In genomic region chr22:45420011-45420410, GRCh38 we compare ENCODE assay signal across 23 cellular contexts. TPM values are rescaled to one million over a fixed set of nuclear protein-coding genes. Genes with fewer than 3 reads are reported as not detected.
A peak's percentile ranks its signal among the peaks of the same experiment; 100 is the strongest.
DNase-seq lines count a peak whose midpoint lies in the region; ATAC-seq, FAIRE-seq and TF ChIP-seq lines count a peak whose summit lies in the region.
"Had no signal": no experiment of that assay in that cellular context is flagged by ENCODE, and none has a peak within 500 bp of the region (broad histone marks: within the 10 kb centered on the region; RNA-seq: fewer than 3 reads in every experiment).

No MANE protein-coding gene starts in this region.

- intact Hi-C loops in HepG2 (cut with micrococcal nuclease; ENCODE audit: unreplicated experiment) (no loop called here), right lobe of liver (cut with DNase I) (no loop called here)

- 17% methylated on average over 4 of the region's 4 CpGs for WGBS in HepG2 (ENCODE audit: low lambda C conversion rate)
- WGBS in right lobe of liver (ENCODE audit: insufficient coverage, low coverage, low lambda C conversion rate, missing lambda C conversion rate), result 68% methylated on average over 3 of the region's 4 CpGs

- H3K27ac ChIP-seq in HepG2 (ENCODE audit: extremely low read length, insufficient read depth, low read length), result no peak overlapping the region
- H3K27ac ChIP-seq in right lobe of liver, result no peak overlapping the region
- H3K27ac ChIP-seq: 22Rv1, A549, C4-2B, GM23248 had no signal

- H3K36me3 ChIP-seq in HepG2 (replicated peaks in 1 of 2; ENCODE audit: control insufficient read depth in 1 of 2, insufficient read depth in 2 of 2, low read length in 2 of 2) (no peaks in the 10 kb centered on the region), right lobe of liver (no peaks in the 10 kb centered on the region)
- H3K36me3 ChIP-seq: HAP-1 had no signal

- in situ Hi-C loops in HepG2 (cut with HindIII; ENCODE audit: extremely low pct_ligation_motif_present, low pct_unique_long_range_greater_than_20kb), result no loop called here

- H3K27me3 Mint-ChIP-seq in activated CD8-positive, alpha-beta T cell treated with anti-CD3 and anti-CD28 coated beads, Interleukin-2, amount 10 ng/mL, durations not matched to agents 7 days and 5 days (ENCODE audit: low read depth), result no peaks in the 10 kb centered on the region
- H3K27me3 Mint-ChIP-seq in naive thymus-derived CD8-positive, alpha-beta T cell, result peaks cover 0 to 11% (median 0%) of the 10 kb centered on the region in 5 donors
- H3K27me3 Mint-ChIP-seq: CD4-positive, alpha-beta T cell had no signal

- POLR2A ChIA-PET in HepG2 (lab: Yijun Ruan, JAX), result no interaction called here
- POLR2A ChIA-PET in activated CD8-positive, alpha-beta T cell treated with anti-CD3 and anti-CD28 coated beads, Interleukin-2, amount 10 ng/mL, durations not matched to agents 7 days and 5 days (lab: Charles Lee), result interaction anchor here (0.6 kb wide), 1 partner anchor 451 kb away, joined by 4 read pairs; no protein-coding TSS in a partner anchor
- POLR2A ChIA-PET in naive thymus-derived CD8-positive, alpha-beta T cell (lab: Charles Lee), result interaction anchor here (1.1 kb wide), 1 partner anchor 110 kb away, joined by 3 read pairs; the partner anchor contains the start of gene FAM118A

- H3K27me3 ChIP-seq in HepG2 (ENCODE audit: control insufficient read depth in 1 of 2, insufficient read depth in 2 of 2, low read length in 2 of 2) (peaks cover 1 to 3% of the 10 kb centered on the region in 2 experiments; a peak in 2 of 5 replicates), right lobe of liver (no peaks in the 10 kb centered on the region)

- no peaks in the 10 kb centered on the region for H3K79me2 ChIP-seq in HepG2 (ENCODE audit: insufficient read depth, low read length)

- no peak for TF ChIP-seq CTCF in HepG2 (CRISPR knock-in tag; IDR thresholded peaks at IDR 0.05)
- TF ChIP-seq CTCF in right lobe of liver (IDR thresholded peaks at IDR 0.05), result no peak

- no peak for TF ChIP-seq RAD21 in HepG2 (CRISPR knock-in tag; IDR thresholded peaks at IDR 0.05)

- no peak overlapping the region for H3K27ac Mint-ChIP-seq in activated CD8-positive, alpha-beta T cell treated with anti-CD3 and anti-CD28 coated beads, Interleukin-2, amount 10 ng/mL, durations not matched to agents 7 days and 5 days
- peak overlapping the region in 1 of 10 donors; percentile 30 for H3K27ac Mint-ChIP-seq in naive thymus-derived CD8-positive, alpha-beta T cell
- H3K27ac Mint-ChIP-seq: CD4-positive, alpha-beta T cell had no signal

- no peak for FAIRE-seq in HepG2 (lab: Jason Lieb, UNC)
- FAIRE-seq: A549, GM12892, GM18507, HTR-8/SVneo had no signal

- CTCF ChIA-PET in HepG2 (lab: Yijun Ruan, JAX; ENCODE audit: low intra/inter-chr PET ratio, low total read pairs), result no interaction called here
- CTCF ChIA-PET in activated CD8-positive, alpha-beta T cell treated with anti-CD3 and anti-CD28 coated beads, Interleukin-2, amount 10 ng/mL, durations not matched to agents 7 days and 5 days (lab: Charles Lee), result interaction anchor here (1.2 kb wide), 1 partner anchor 22 kb away, joined by 3 read pairs; no protein-coding TSS in a partner anchor

- no peak overlapping the region for H3K4me3 ChIP-seq in HepG2 (replicated peaks in 1 of 3; ENCODE audit: insufficient read depth in 1 of 3, low read depth in 2 of 3, low read length in 3 of 3)
- no peak overlapping the region for H3K4me3 ChIP-seq in right lobe of liver
- H3K4me3 ChIP-seq: A549, GM23248, HAP-1 had no signal

- DNase-seq in HepG2 (ENCODE audit: low spot score) (no peak), right lobe of liver (no peak), NCI-H526 (lab: John Stamatoyannopoulos, UW) (no peak), iPS-NIHi7 (ENCODE audit: extremely low spot score) (no peak)
- no peak for DNase-seq in activated CD8-positive, alpha-beta T cell treated with anti-CD3 and anti-CD28 coated beads, Interleukin-2, amount 10 ng/mL, durations not matched to agents 7 days and 5 days
- no peak for DNase-seq in naive thymus-derived CD8-positive, alpha-beta T cell
- DNase-seq in activated CD4-positive, CD25-positive, alpha-beta regulatory T cell (lab: John Stamatoyannopoulos, UW), result no peak
- DNase-seq: AML-193; CD4-positive, alpha-beta T cell; DMS153; DMS79; GDM1; GM23248 had no signal

- peaks cover 5% of the 10 kb centered on the region for H3K4me1 Mint-ChIP-seq in activated CD8-positive, alpha-beta T cell treated with anti-CD3 and anti-CD28 coated beads, Interleukin-2, amount 10 ng/mL, durations not matched to agents 7 days and 5 days (ENCODE audit: low read depth)
- H3K4me1 Mint-ChIP-seq in naive thymus-derived CD8-positive, alpha-beta T cell, result peaks cover 0 to 2% (median 0%) of the 10 kb centered on the region in 4 donors

- no peaks in the 10 kb centered on the region for H4K20me1 ChIP-seq in HepG2 (ENCODE audit: insufficient read depth, low read length)

- no peak overlapping the region for H3K9ac ChIP-seq in HepG2 (ENCODE audit: insufficient read depth, low read depth, low read length)
- H3K9ac ChIP-seq: GM23248 had no signal

- TF ChIP-seq EP300 in HepG2 (IDR thresholded peaks at IDR 0.05; ENCODE audit: low read depth in 2 of 2, low read length in 2 of 2), result no peak
- TF ChIP-seq EP300 in HepG2 (CRISPR knock-in tag; IDR thresholded peaks at IDR 0.05; ENCODE audit: borderline replicate concordance), result no peak

- H3K4me3 Mint-ChIP-seq in activated CD8-positive, alpha-beta T cell treated with anti-CD3 and anti-CD28 coated beads, Interleukin-2, amount 10 ng/mL, durations not matched to agents 7 days and 5 days, result no peak overlapping the region
- no peak overlapping the region for H3K4me3 Mint-ChIP-seq in naive thymus-derived CD8-positive, alpha-beta T cell
- H3K4me3 Mint-ChIP-seq: CD4-positive, alpha-beta T cell had no signal

- H3K4me2 ChIP-seq in HepG2 (ENCODE audit: low read depth, low read length), result no peak overlapping the region
- H3K4me2 ChIP-seq: A549 had no signal

- no peaks in the 10 kb centered on the region for H3K9me3 Mint-ChIP-seq in activated CD8-positive, alpha-beta T cell treated with anti-CD3 and anti-CD28 coated beads, Interleukin-2, amount 10 ng/mL, durations not matched to agents 7 days and 5 days (ENCODE audit: insufficient read depth)
- no peaks in the 10 kb centered on the region for H3K9me3 Mint-ChIP-seq in naive thymus-derived CD8-positive, alpha-beta T cell
- H3K9me3 Mint-ChIP-seq: CD4-positive, alpha-beta T cell had no signal

- H3K36me3 Mint-ChIP-seq in activated CD8-positive, alpha-beta T cell treated with anti-CD3 and anti-CD28 coated beads, Interleukin-2, amount 10 ng/mL, durations not matched to agents 7 days and 5 days (ENCODE audit: low read depth), result peaks cover 33% of the 10 kb centered on the region
- no peaks in the 10 kb centered on the region for H3K36me3 Mint-ChIP-seq in naive thymus-derived CD8-positive, alpha-beta T cell

- H3K9me3 ChIP-seq in HepG2 (ENCODE audit: low read length) (no peaks in the 10 kb centered on the region), right lobe of liver (no peaks in the 10 kb centered on the region)
- H3K9me3 ChIP-seq: A549, HAP-1 had no signal

- ATAC-seq in HepG2, result no peak
- no peak for ATAC-seq in right lobe of liver
- ATAC-seq in activated CD8-positive, alpha-beta T cell treated with anti-CD3 and anti-CD28 coated beads, Interleukin-2, amount 10 ng/mL, durations not matched to agents 7 days and 5 days, result peak; percentile 37
- ATAC-seq in naive thymus-derived CD8-positive, alpha-beta T cell, result peak; percentile 19 to 24
- ATAC-seq: A549 had no signal

- H3K4me1 ChIP-seq in HepG2 (ENCODE audit: insufficient read depth, low read length) (no peaks in the 10 kb centered on the region), right lobe of liver (no peaks in the 10 kb centered on the region)
- H3K4me1 ChIP-seq: A549, HAP-1 had no signal

- TF ChIP-seq POLR2A in HepG2 (IDR thresholded peaks at IDR 0.05; ENCODE audit: insufficient read depth in 1 of 2, low read depth in 2 of 2, low read length in 2 of 2) (no peak), right lobe of liver (IDR thresholded peaks at IDR 0.05) (no peak)

- no TSS peak for BruUV-seq in HepG2 (replicated peaks; lab: Mats Ljungman, UMichigan)

- H2AFZ ChIP-seq in HepG2 (ENCODE audit: low read length), result no peak overlapping the region
- H2AFZ ChIP-seq: GM23248 had no signal

RNA-seq across cellular contexts. Expression of gene RIBC2, which starts 6.5 kb away (rescaled TPM):
- total RNA-seq in HepG2 (2016; rRNA removed; fragmentation: Illumina TruSeq; extraction: Trizol) (0.55 and 0.81 TPM in 2 replicates), right lobe of liver (under 1 TPM in 2 of 6 experiments, not detected in 4; 0.18 to 0.87 TPM)
- total RNA-seq in HepG2 (2016; cell fraction: cytosol; rRNA removed; fragmentation: Illumina TruSeq; extraction: Trizol; ENCODE audit: low read depth), result 0.53 TPM in 1 of 2 replicates, not detected in the other
- 0.50 and 0.54 TPM in 2 replicates for total RNA-seq in HepG2 (2016; cell fraction: insoluble cytoplasmic fraction; rRNA removed; fragmentation: Illumina TruSeq; extraction: Trizol)
- 0.19 and 0.24 TPM in 2 replicates for total RNA-seq in HepG2 (2016; cell fraction: membrane; rRNA removed; fragmentation: Illumina TruSeq; extraction: Trizol)
- 0.97 and 1.2 TPM in 2 replicates for total RNA-seq in HepG2 (2016; cell fraction: nucleus; rRNA removed; fragmentation: Illumina TruSeq; extraction: Trizol)
- polyA plus RNA-seq in HepG2 (2011; rRNA removed), result not detected in 2 replicates
- 0.08 TPM in 1 of 2 replicates, not detected in the other for polyA plus RNA-seq in HepG2 (2011; cell fraction: cytosol; rRNA removed)
- 0.19 and 0.39 TPM in 2 replicates for polyA plus RNA-seq in HepG2 (2011; cell fraction: nucleus; rRNA removed)
- not detected in 2 replicates for polyA plus RNA-seq in HepG2 (2012)
- polyA plus RNA-seq in HepG2 (2016; cell fraction: cytosol; fragmentation: Illumina TruSeq; extraction: Trizol; ENCODE audit: low read depth), result 0.24 TPM in 1 of 2 replicates, not detected in the other
- polyA plus RNA-seq in HepG2 (2016; cell fraction: insoluble cytoplasmic fraction; fragmentation: Illumina TruSeq; extraction: Trizol; ENCODE audit: low read depth), result 0.72 and 0.81 TPM in 2 replicates
- 0.16 and 0.27 TPM in 2 replicates for polyA plus RNA-seq in HepG2 (2016; cell fraction: membrane; fragmentation: Illumina TruSeq; extraction: Trizol; ENCODE audit: low read depth)
- 0.76 and 2.4 TPM in 2 replicates for polyA plus RNA-seq in HepG2 (2016; cell fraction: nucleus; fragmentation: Illumina TruSeq; extraction: Trizol; ENCODE audit: insufficient read depth, low read depth)
- 0.28 and 1.9 TPM in 2 replicates for polyA minus RNA-seq in HepG2 (2011; rRNA and poly(A)+ RNA removed; ENCODE audit: low replicate concordance)
- 0.44 TPM in 1 of 2 replicates, not detected in the other for polyA minus RNA-seq in HepG2 (2011; cell fraction: cytosol; rRNA and poly(A)+ RNA removed)
- 0.52 and 0.75 TPM in 2 replicates for polyA minus RNA-seq in HepG2 (2011; cell fraction: nucleus; rRNA and poly(A)+ RNA removed)
- total RNA-seq in activated CD8-positive, alpha-beta T cell treated with anti-CD3 and anti-CD28 coated beads, Interleukin-2, amount 10 ng/mL, durations not matched to agents 7 days and 5 days, result 10 to 100 TPM; 13.4 to 13.5 TPM
- not detected for total RNA-seq in naive thymus-derived CD8-positive, alpha-beta T cell
- not detected for polyA plus RNA-seq in naive thymus-derived CD8-positive, alpha-beta T cell
- total RNA-seq: H4 had no signal

RNA-seq across cellular contexts. Expression of gene SMC1B, which starts 6.6 kb away (rescaled TPM):
- total RNA-seq in HepG2 (2016; rRNA removed; fragmentation: Illumina TruSeq; extraction: Trizol), result not detected in 2 replicates
- total RNA-seq in HepG2 (2016; cell fraction: cytosol; rRNA removed; fragmentation: Illumina TruSeq; extraction: Trizol; ENCODE audit: low read depth), result not detected in 2 replicates
- total RNA-seq in HepG2 (2016; cell fraction: insoluble cytoplasmic fraction; rRNA removed; fragmentation: Illumina TruSeq; extraction: Trizol), result not detected in 2 replicates
- total RNA-seq in HepG2 (2016; cell fraction: membrane; rRNA removed; fragmentation: Illumina TruSeq; extraction: Trizol), result not detected in 2 replicates
- not detected in 2 replicates for total RNA-seq in HepG2 (2016; cell fraction: nucleus; rRNA removed; fragmentation: Illumina TruSeq; extraction: Trizol)
- polyA plus RNA-seq in HepG2 (2011; rRNA removed), result not detected in 2 replicates
- polyA plus RNA-seq in HepG2 (2011; cell fraction: cytosol; rRNA removed), result not detected in 2 replicates
- not detected in 2 replicates for polyA plus RNA-seq in HepG2 (2011; cell fraction: nucleus; rRNA removed)
- 0.04 TPM in 1 of 2 replicates, not detected in the other for polyA plus RNA-seq in HepG2 (2012)
- polyA plus RNA-seq in HepG2 (2016; cell fraction: cytosol; fragmentation: Illumina TruSeq; extraction: Trizol; ENCODE audit: low read depth), result not detected in 2 replicates
- not detected in 2 replicates for polyA plus RNA-seq in HepG2 (2016; cell fraction: insoluble cytoplasmic fraction; fragmentation: Illumina TruSeq; extraction: Trizol; ENCODE audit: low read depth)
- polyA plus RNA-seq in HepG2 (2016; cell fraction: membrane; fragmentation: Illumina TruSeq; extraction: Trizol; ENCODE audit: low read depth), result not detected in 2 replicates
- not detected in 2 replicates for polyA plus RNA-seq in HepG2 (2016; cell fraction: nucleus; fragmentation: Illumina TruSeq; extraction: Trizol; ENCODE audit: insufficient read depth, low read depth)
- not detected in 2 replicates for polyA minus RNA-seq in HepG2 (2011; rRNA and poly(A)+ RNA removed; ENCODE audit: low replicate concordance)
- polyA minus RNA-seq in HepG2 (2011; cell fraction: cytosol; rRNA and poly(A)+ RNA removed), result not detected in 2 replicates
- polyA minus RNA-seq in HepG2 (2011; cell fraction: nucleus; rRNA and poly(A)+ RNA removed), result not detected in 2 replicates
- not detected for total RNA-seq in right lobe of liver
- total RNA-seq in activated CD8-positive, alpha-beta T cell treated with anti-CD3 and anti-CD28 coated beads, Interleukin-2, amount 10 ng/mL, durations not matched to agents 7 days and 5 days, result 1 to 10 TPM; 1.6 to 2.1 TPM
- under 1 TPM in 1 of 2 experiments, not detected in 1; 0.16 TPM for total RNA-seq in naive thymus-derived CD8-positive, alpha-beta T cell
- not detected for polyA plus RNA-seq in naive thymus-derived CD8-positive, alpha-beta T cell
- total RNA-seq: CD4-positive, alpha-beta T cell; Daoy; GM23248; H4 had no signal
- polyA plus RNA-seq: BJ had no signal

Comparison
In these comparisons a context has a peak if more than half of its experiments do, and no peak if none do; other contexts are left out.
1. ATAC-seq: peak in activated CD8-positive, alpha-beta T cell treated with anti-CD3 and anti-CD28 coated beads, Interleukin-2, amount 10 ng/mL, durations not matched to agents 7 days and 5 days (single experiment) and naive thymus-derived CD8-positive, alpha-beta T cell (2 of 2); none in HepG2 (single experiment) and right lobe of liver (0 of 4).